ENCODE assay signal across 21 cellular contexts in genomic region chr20:32433311-32434021, GRCh38.
DNase-seq lines count a peak whose midpoint lies in the region; ATAC-seq and TF ChIP-seq lines count a peak whose summit lies in the region.
"Had no signal": no experiment of that assay in that cellular context is flagged by ENCODE, and none has a peak within 500 bp of the region (broad histone marks: within the 10 kb centered on the region; RNA-seq: fewer than 3 reads in every experiment).

No MANE protein-coding gene starts in this region.

- peaks cover 45 to 65% of the 10 kb centered on the region in 2 experiments for H3K36me3 ChIP-seq in HCT116 (ENCODE audit: control insufficient read depth in 1 of 2, insufficient read depth in 2 of 2, low read length in 2 of 2)
- H3K36me3 ChIP-seq in ascending aorta: peaks cover 89 to 96% of the 10 kb centered on the region in 2 donors
- H3K36me3 ChIP-seq in right atrium auricular region: peaks cover 100% of the 10 kb centered on the region

- H3K79me2 ChIP-seq in HCT116 (ENCODE audit: insufficient read depth, low read length): no peaks in the 10 kb centered on the region; the same call in 1 of the 2 replicates

- ATAC-seq in HCT116: no peak
- no peak for ATAC-seq in GM21367 (IDR thresholded peaks at IDR 0.05; ENCODE audit: unreplicated experiment)
- ATAC-seq: activated T-helper 17 cell treated with anti-CD3 and anti-CD28 coated beads, Interleukin-2, amount 50 U/mL, for 72 hours; natural killer cell treated with Interleukin-12 subunit alpha and Interleukin-12 subunit beta and Interleukin-15 and Interleukin-18, amount 100 ng/mL, for 72 hours had no signal

- H3K9me3 ChIP-seq in HCT116 (ENCODE audit: control insufficient read depth in 1 of 2, insufficient read depth in 1 of 2, low read depth in 1 of 2, low read length in 2 of 2): no peaks in the 10 kb centered on the region
- H3K9me3 ChIP-seq in ascending aorta: no peaks in the 10 kb centered on the region
- H3K9me3 ChIP-seq in right atrium auricular region: no peaks in the 10 kb centered on the region
- H3K9me3 ChIP-seq: BE2C, esophagus squamous epithelium, tibial artery had no signal

- POLR2A ChIA-PET in HCT116 (lab: Charles Lee): no interaction called here

- H4K20me1 ChIP-seq in HCT116 (ENCODE audit: insufficient read depth): no peaks in the 10 kb centered on the region

- TSS peak; percentile 21 for BruUV-seq in HCT116 (replicated peaks; lab: Mats Ljungman, UMichigan)

- no peaks in the 10 kb centered on the region for H3K9me2 ChIP-seq in HCT116 (ENCODE audit: insufficient read depth)

- DNase-seq in HCT116 (ENCODE audit: low read depth, low spot score) (no peak), ascending aorta (ENCODE audit: low spot score in 2 of 2) (no peak), right atrium auricular region (ENCODE audit: low spot score) (no peak), pulmonary artery endothelial cell (ENCODE audit: low read depth, low spot score) (peak; percentile 68), anterior cingulate cortex (lab: John Stamatoyannopoulos, UW) (no peak)
- DNase-seq in stimulated activated CD4-positive, alpha-beta T cell treated with anti-CD3 and anti-CD28 coated beads, Interleukin-15, amount 100 ng/mL, for 24 hours: no peak
- no peak for DNase-seq in stimulated activated naive CD4-positive, alpha-beta T cell (lab: John Stamatoyannopoulos, UW)
- DNase-seq: activated CD4-positive, alpha-beta T cell treated with anti-CD3 and anti-CD28 coated beads, Interleukin-2, amount 50 U/mL, for 48 hours; amygdala; BE2C; DMS53; esophagus squamous epithelium; NCI-H1417 treated with DMSO at 0.1 percent for 48 hours; NCI-H2227 treated with DMSO at 0.1 percent for 48 hours; stimulated activated CD4-positive, alpha-beta T cell treated with anti-CD3 and anti-CD28 coated beads, Interleukin-4, amount 100 ng/mL, for 1 hour; stimulated activated CD8-positive, alpha-beta memory T cell treated with anti-CD3 and anti-CD28 coated beads, Interleukin-4, amount 100 ng/mL, for 48 hours; tibial artery had no signal

- H3K27ac ChIP-seq in HCT116 (ENCODE audit: low read depth, low read length): no peak overlapping the region
- peak overlapping the region; percentile 10 to 14 for H3K27ac ChIP-seq in ascending aorta
- peak overlapping the region; percentile 20 to 23 for H3K27ac ChIP-seq in right atrium auricular region
- H3K27ac ChIP-seq: tibial artery had no signal

- H3K27me3 ChIP-seq in HCT116 (ENCODE audit: insufficient read depth, low read length) (no peaks in the 10 kb centered on the region), ascending aorta (no peaks in the 10 kb centered on the region), right atrium auricular region (no peaks in the 10 kb centered on the region)
- H3K27me3 ChIP-seq: BE2C, esophagus squamous epithelium, tibial artery had no signal

- intact Hi-C loops in HCT116 (cut with micrococcal nuclease) (no loop called here), ascending aorta (cut with DNase I) (no loop called here)

- H3K4me1 ChIP-seq in HCT116 (ENCODE audit: control insufficient read depth in 1 of 2, insufficient read depth in 2 of 2, low read length in 2 of 2) (no peaks in the 10 kb centered on the region), ascending aorta (no peaks in the 10 kb centered on the region), right atrium auricular region (peaks cover 0 to 31% of the 10 kb centered on the region in 2 donors)
- H3K4me1 ChIP-seq: BE2C, esophagus squamous epithelium, tibial artery had no signal

- no peak overlapping the region for H3K9ac ChIP-seq in HCT116 (ENCODE audit: low read length)

- no peak overlapping the region for H2AFZ ChIP-seq in HCT116 (ENCODE audit: low read depth, low read length, poor library complexity, severe bottlenecking)

- RAD21 ChIA-PET in HCT116 (lab: Charles Lee; ENCODE audit: low non-redundant PET in 1 of 2, low total read pairs in 2 of 2, uncharacterized antibody in 2 of 2, unreplicated experiment in 2 of 2): no interaction called here

- no peak for TF ChIP-seq POLR2A in HCT116 (IDR thresholded peaks at IDR 0.05; ENCODE audit: borderline replicate concordance, extremely low read depth, insufficient read depth, insufficient read length)

- no peak overlapping the region for H3K4me2 ChIP-seq in HCT116 (ENCODE audit: low read length)

- no peak for TF ChIP-seq RAD21 in HCT116 (IDR thresholded peaks at IDR 0.05; ENCODE audit: low read depth)

- TF ChIP-seq CTCF in HCT116 (IDR thresholded peaks at IDR 0.05 in 2 of 3, conservative IDR thresholded peaks at IDR 0.05 in 1 of 3; ENCODE audit: borderline replicate concordance in 1 of 3, insufficient read depth in 1 of 3, low read depth in 2 of 3, low read length in 2 of 3): no peak
- TF ChIP-seq CTCF in ascending aorta (IDR thresholded peaks at IDR 0.05): no peak
- no peak for TF ChIP-seq CTCF in right atrium auricular region (IDR thresholded peaks at IDR 0.05)

- H3K4me3 ChIP-seq in HCT116 (replicated peaks in 1 of 2; ENCODE audit: low read depth in 1 of 2, low read length in 2 of 2): no peak overlapping the region
- H3K4me3 ChIP-seq in ascending aorta: no peak overlapping the region
- H3K4me3 ChIP-seq in right atrium auricular region: no peak overlapping the region
- H3K4me3 ChIP-seq: coronary artery, esophagus squamous epithelium, tibial artery had no signal

- CTCF ChIA-PET in HCT116 (lab: Charles Lee): no interaction called here

TF ChIP-seq in HCT116, 20 proteins besides CTCF, POLR2A, EP300 and RAD21:
- no peak for TF ChIP-seq MAX (IDR thresholded peaks at IDR 0.05)
- no peak for TF ChIP-seq POLR2AphosphoS5 (IDR thresholded peaks at IDR 0.05; ENCODE audit: low read depth, low read length)
- no peak for TF ChIP-seq FOSL1 (IDR thresholded peaks at IDR 0.05; ENCODE audit: low read depth)
- no peak for TF ChIP-seq TCF7L2 (IDR thresholded peaks at IDR 0.05; ENCODE audit: borderline replicate concordance, extremely low read depth, insufficient read depth, insufficient read length)
- TF ChIP-seq JUND (IDR thresholded peaks at IDR 0.05): no peak
- no peak for TF ChIP-seq SRF (IDR thresholded peaks at IDR 0.05; ENCODE audit: low read depth)
- TF ChIP-seq EGR1 (IDR thresholded peaks at IDR 0.05; ENCODE audit: low read depth): no peak
- TF ChIP-seq ATF3 (IDR thresholded peaks at IDR 0.05): no peak
- no peak for TF ChIP-seq REST (IDR thresholded peaks at IDR 0.05; ENCODE audit: low read depth)
- no peak for TF ChIP-seq ZFX (IDR thresholded peaks at IDR 0.05)
- no peak for TF ChIP-seq CEBPB (IDR thresholded peaks at IDR 0.05; ENCODE audit: low read depth)
- TF ChIP-seq SIN3A (IDR thresholded peaks at IDR 0.05; ENCODE audit: low read depth): no peak
- TF ChIP-seq ZNF274 (IDR thresholded peaks at IDR 0.05; ENCODE audit: low read depth, low read length): no peak
- TF ChIP-seq SP1 (IDR thresholded peaks at IDR 0.05; ENCODE audit: low read depth): no peak
- no peak for TF ChIP-seq YY1 (IDR thresholded peaks at IDR 0.05; ENCODE audit: extremely low read depth, insufficient replicate concordance, low read depth, low read length)
